Comparison of ENCODE assay signal across 30 cellular contexts in genomic region chr3:185366913-185367312, GRCh38.
"Had no signal": no experiment of that assay in that cellular context is flagged by ENCODE, and none has a peak within 500 bp of the region (broad histone marks: within the 10 kb centered on the region; RNA-seq: fewer than 3 reads in every experiment).

No MANE protein-coding gene starts in this region.

- H3K27ac ChIP-seq: colonic mucosa, epithelial cell of prostate, gastrocnemius medialis, heart left ventricle, hepatocyte, psoas muscle, sigmoid colon, skin epidermis, spleen, thoracic aorta, tibial nerve, upper lobe of left lung had no signal

- H3K4me2 ChIP-seq: hepatocyte had no signal

- H2AFZ ChIP-seq: hepatocyte had no signal

- H3K4me3 Mint-ChIP-seq: dendritic cell treated with granulocyte-macrophage colony-stimulating factor and Interleukin-4, amounts not matched to agents 40 ng/mL and 50 ng/mL, for 4 days; endodermal cell; memory B cell; mesothelial cell of epicardium; naive thymus-derived CD4-positive, alpha-beta T cell; stimulated activated memory B cell treated with anti-CD40 and anti-IgM and Interleukin-4, amounts not matched to agents 10 μg/mL and 1 μg/mL and 100 μg/mL, for 72 hours had no signal

- H3K27ac Mint-ChIP-seq: dendritic cell treated with granulocyte-macrophage colony-stimulating factor and Interleukin-4, amounts not matched to agents 40 ng/mL and 50 ng/mL, for 4 days; endodermal cell; memory B cell; mesothelial cell of epicardium; naive thymus-derived CD4-positive, alpha-beta T cell; nephron; stimulated activated memory B cell treated with anti-CD40 and anti-IgM and Interleukin-4, amounts not matched to agents 10 μg/mL and 1 μg/mL and 100 μg/mL, for 72 hours had no signal

- H3K4me1 ChIP-seq: colonic mucosa, psoas muscle had no signal

- H3K27me3 ChIP-seq: colonic mucosa, gastrocnemius medialis, hepatocyte, sigmoid colon, tibial nerve, upper lobe of left lung had no signal

- H3K9me3 ChIP-seq: colonic mucosa, gastrocnemius medialis, heart left ventricle, psoas muscle, sigmoid colon, spleen, thoracic aorta, tibial nerve, upper lobe of left lung had no signal

- ATAC-seq: esophagus mucosa; gastrocnemius medialis; heart left ventricle; left lobe of liver; naive thymus-derived CD4-positive, alpha-beta T cell; psoas muscle; right cardiac atrium; stimulated activated memory B cell treated with anti-CD40 and anti-IgM and Interleukin-4, amounts not matched to agents 10 μg/mL and 1 μg/mL and 100 μg/mL, for 72 hours; stimulated activated naive CD8-positive, alpha-beta T cell treated with anti-CD3 and anti-CD28 coated beads, Interleukin-15, Interleukin-2, amounts not matched to agents 100 U/mL and 50 U/mL, for 24 hours had no signal

- H3K9me3 Mint-ChIP-seq: dendritic cell treated with granulocyte-macrophage colony-stimulating factor and Interleukin-4, amounts not matched to agents 40 ng/mL and 50 ng/mL, for 4 days; endodermal cell; memory B cell; mesothelial cell of epicardium; naive thymus-derived CD4-positive, alpha-beta T cell; nephron; stimulated activated memory B cell treated with anti-CD40 and anti-IgM and Interleukin-4, amounts not matched to agents 10 μg/mL and 1 μg/mL and 100 μg/mL, for 72 hours had no signal

- H3K4me3 ChIP-seq: colonic mucosa, gastrocnemius medialis, heart left ventricle, hepatocyte, lung, psoas muscle, sigmoid colon, skin epidermis, spleen, thoracic aorta, tibial nerve had no signal

- H3K36me3 ChIP-seq: colonic mucosa, gastrocnemius medialis, heart left ventricle, sigmoid colon, spleen, thoracic aorta, tibial nerve, upper lobe of left lung had no signal

- DNase-seq: colonic mucosa; effector CD8-positive, alpha-beta T cell; endodermal cell; foreskin fibroblast; gastrocnemius medialis; heart left ventricle; kidney; naive thymus-derived CD4-positive, alpha-beta T cell; nucleus accumbens; posterior cingulate gyrus; psoas muscle; right cardiac atrium; sigmoid colon; spleen; stimulated activated CD4-positive, alpha-beta T cell treated with anti-CD3 and anti-CD28 coated beads, Interleukin-4, amount 100 ng/mL, for 4 hours; stimulated activated naive CD8-positive, alpha-beta T cell treated with anti-CD3 and anti-CD28 coated beads, Interleukin-15, Interleukin-2, amounts not matched to agents 100 U/mL and 50 U/mL, for 24 hours; upper lobe of left lung had no signal

- H3K36me3 Mint-ChIP-seq: mesothelial cell of epicardium; naive thymus-derived CD4-positive, alpha-beta T cell; stimulated activated memory B cell treated with anti-CD40 and anti-IgM and Interleukin-4, amounts not matched to agents 10 μg/mL and 1 μg/mL and 100 μg/mL, for 72 hours had no signal
